ENCODE assay signal across 8 cellular contexts in genomic region chr17:47530557-47531227, GRCh38. TPM values are rescaled to one million over a fixed set of nuclear protein-coding genes. Genes with fewer than 3 reads are reported as not detected.
A peak's percentile ranks its signal among the peaks of the same experiment; 100 is the strongest.
DNase-seq lines count a peak whose midpoint lies in the region; ATAC-seq and TF ChIP-seq lines count a peak whose summit lies in the region.
"Not testable (repeated sequence)": the region's sequence is repeated elsewhere in the genome, so short reads cannot be mapped to it uniquely, and the experiment has no call there.

TSS of gene NPEPPS (plus strand) at chr17:47531108. CDS start at chr17:47531301, 193 bp downstream.

- peaks cover 37% of the 10 kb centered on the region for H3K79me2 ChIP-seq in PC-9 (ENCODE audit: low read depth)

- H3K36me3 ChIP-seq in PC-9 (ENCODE audit: low read depth): peaks cover 10% of the 10 kb centered on the region; the same call in 1 of the 2 replicates

- intact Hi-C loops in Calu3 (cut with micrococcal nuclease; ENCODE audit: unreplicated experiment); PC-9 (cut with micrococcal nuclease; ENCODE audit: unreplicated experiment): not testable (repeated sequence)

- not testable (repeated sequence) for H3K27me3 Mint-ChIP-seq in Calu3 (ENCODE audit: unreplicated experiment); activated T-cell treated with anti-CD3 and anti-CD28 coated beads, Interleukin-2, amount 50 U/mL, for 24 hours

- H3K9me3 Mint-ChIP-seq in Calu3 (ENCODE audit: low read depth, unreplicated experiment); activated T-cell treated with anti-CD3 and anti-CD28 coated beads, Interleukin-2, amount 50 U/mL, for 24 hours: not testable (repeated sequence)

- in situ Hi-C loops in KBM-7 (cut with MboI; ENCODE audit: low pct_unique_long_range_greater_than_20kb, low sequenced_read_pairs): not testable (repeated sequence)

- peak within 1 kb of the TSS; percentile 78; the same call in 1 of the 2 replicates for H2AFZ ChIP-seq in PC-9

- peak within 1 kb of the TSS; percentile 78 for H3K4me3 ChIP-seq in PC-9
- peak within 1 kb of the TSS; percentile 66 for H3K4me3 ChIP-seq in epithelial cell of proximal tubule (ENCODE audit: low read depth, low read length)
- H3K4me3 ChIP-seq in mononuclear cell (ENCODE audit: low read length): peak within 1 kb of the TSS; percentile 45

- not testable (repeated sequence) for H3K9me3 ChIP-seq in PC-9 (ENCODE audit: insufficient read depth, low read depth); mononuclear cell (ENCODE audit: low read depth, low read length)

- H3K4me1 Mint-ChIP-seq in Calu3 (ENCODE audit: low read depth, unreplicated experiment): not testable (repeated sequence)
- peaks cover 10% of the 10 kb centered on the region for H3K4me1 Mint-ChIP-seq in activated T-cell treated with anti-CD3 and anti-CD28 coated beads, Interleukin-2, amount 50 U/mL, for 24 hours (ENCODE audit: low read depth)

- DNase-seq in Calu3 (peak; percentile 93), KBM-7 (peak; percentile 90), PC-9 (peak; percentile 65 to 80)
- DNase-seq in activated T-cell treated with anti-CD3 and anti-CD28 coated beads, Interleukin-2, amount 50 U/mL, for 24 hours: peak; percentile 89
- DNase-seq in epithelial cell of proximal tubule (ENCODE audit: low read depth): not testable (repeated sequence)
- DNase-seq in stimulated activated CD8-positive, alpha-beta memory T cell treated with anti-CD3 and anti-CD28 coated beads, Interleukin-15, amount 100 ng/mL, for 48 hours (ENCODE audit: low read depth in 2 of 2): peak; percentile 80 to 85

- peak within 1 kb of the TSS; percentile 94 for H3K4me3 Mint-ChIP-seq in Calu3 (ENCODE audit: low read depth, unreplicated experiment)
- peak within 1 kb of the TSS; percentile 92 for H3K4me3 Mint-ChIP-seq in activated T-cell treated with anti-CD3 and anti-CD28 coated beads, Interleukin-2, amount 50 U/mL, for 24 hours

- BruUV-seq in Calu3 (replicated peaks; lab: Mats Ljungman, UMichigan) (TSS peak; percentile 94), PC-9 (replicated peaks; lab: Mats Ljungman, UMichigan) (TSS peak; percentile 93)

- H3K4me2 ChIP-seq in PC-9: peak within 1 kb of the TSS; percentile 91

- POLR2A ChIA-PET in PC-9 (lab: Charles Lee; ENCODE audit: unreplicated experiment): not testable (repeated sequence)

- not testable (repeated sequence) for H3K9me2 ChIP-seq in PC-9 (ENCODE audit: insufficient read depth)

- H3F3A ChIP-seq in PC-9 (ENCODE audit: insufficient read depth, low read depth): peaks cover 13% of the 10 kb centered on the region; the same call in 1 of the 2 replicates

- H3K27ac ChIP-seq in PC-9: peak within 1 kb of the TSS; percentile 91

- CTCF ChIA-PET in Calu3 (lab: Charles Lee); PC-9 (lab: Charles Lee): not testable (repeated sequence)

- peak; percentile 62 for ATAC-seq in GM21619 (IDR thresholded peaks at IDR 0.05; ENCODE audit: unreplicated experiment)

- H3K27me3 ChIP-seq in PC-9 (ENCODE audit: insufficient read depth, low read depth); mononuclear cell (ENCODE audit: insufficient read depth, low read length): not testable (repeated sequence)

- peaks cover 20% of the 10 kb centered on the region; the same call in 1 of the 2 replicates for H4K20me1 ChIP-seq in PC-9 (ENCODE audit: insufficient read depth)

- TF ChIP-seq CTCF in Calu3 (IDR thresholded peaks at IDR 0.05; ENCODE audit: unreplicated experiment); PC-9 (conservative IDR thresholded peaks at IDR 0.05); epithelial cell of proximal tubule (conservative IDR thresholded peaks at IDR 0.05; ENCODE audit: low read depth, low read length): not testable (repeated sequence)

- H3K27ac Mint-ChIP-seq in Calu3 (ENCODE audit: unreplicated experiment): peak within 1 kb of the TSS; percentile 90
- H3K27ac Mint-ChIP-seq in activated T-cell treated with anti-CD3 and anti-CD28 coated beads, Interleukin-2, amount 50 U/mL, for 24 hours: peak within 1 kb of the TSS; percentile 94

- H3K36me3 Mint-ChIP-seq in Calu3 (ENCODE audit: insufficient read depth, unreplicated experiment): peaks cover 45% of the 10 kb centered on the region
- peaks cover 17% of the 10 kb centered on the region for H3K36me3 Mint-ChIP-seq in activated T-cell treated with anti-CD3 and anti-CD28 coated beads, Interleukin-2, amount 50 U/mL, for 24 hours (ENCODE audit: low read depth)

- peaks cover 15% of the 10 kb centered on the region for H3K4me1 ChIP-seq in PC-9 (replicated peaks; ENCODE audit: insufficient read depth)
- not testable (repeated sequence) for H3K4me1 ChIP-seq in mononuclear cell (ENCODE audit: insufficient read depth, low read length)

RNA-seq across cellular contexts. Expression of gene NPEPPS, which starts in this region (rescaled TPM):
- 331 and 342 TPM in 2 replicates for total RNA-seq in Calu3 (2022)
- total RNA-seq in PC-9 (2021): 173 and 187 TPM in 2 replicates
- total RNA-seq in epithelial cell of proximal tubule: 45.4 and 96.5 TPM in 2 replicates
- 85.8 TPM for total RNA-seq in mononuclear cell
